Comparison of ENCODE assay signal across 8 cellular contexts in genomic region chrX:71095555-71095970, GRCh38. TPM values are rescaled to one million over a fixed set of nuclear protein-coding genes. Genes with fewer than 3 reads are reported as not detected.
DNase-seq lines count a peak whose midpoint lies in the region; TF ChIP-seq lines count a peak whose summit lies in the region.

FOXO4 (plus strand) TSS chrX:71095851; CDS start chrX:71096529, 678 bp downstream.

- H3K27ac ChIP-seq in HEK293 (ENCODE audit: extremely low read depth, low read depth, low read length) (peak within 1 kb of the TSS; percentile 34; the same call in 1 of the 2 replicates), suprapubic skin (peak within 1 kb of the TSS; percentile 65)

- H3K27me3 ChIP-seq in suprapubic skin: no peaks in the 10 kb centered on the region

- intact Hi-C loops in activated naive CD4-positive, alpha-beta T cell treated with anti-CD3 and anti-CD28 coated beads for 36 hours (cut with micrococcal nuclease): loop anchor here (1.0 kb wide), 2 partner anchors 27 to 271 kb away; partner anchors contain the start of genes SNX12 and TAF1

- peak; percentile 91 for DNase-seq in G401 (ENCODE audit: low spot score)
- peak; percentile 72 for DNase-seq in MV-4-11 (lab: John Stamatoyannopoulos, UW)
- DNase-seq in SK-MEL-5 (ENCODE audit: low read depth, low spot score): peak; percentile 87
- peak; percentile 91 for DNase-seq in activated naive CD4-positive, alpha-beta T cell treated with anti-CD3 and anti-CD28 coated beads for 36 hours
- DNase-seq in germinal center (ENCODE audit: low spot score): peak; percentile 89
- DNase-seq in occipital lobe (lab: John Stamatoyannopoulos, UW): peak; percentile 86
- DNase-seq in suprapubic skin (ENCODE audit: low spot score in 2 of 2): peak; percentile 91 to 92

- POLR2A ChIA-PET in HEK293 (lab: Yijun Ruan, JAX): interaction anchor here (0.9 kb wide), 1 partner anchor 22 kb away, joined by 9 read pairs; the partner anchor contains the start of gene MED12

- peak within 1 kb of the TSS; percentile 82 for H3K4me3 Mint-ChIP-seq in activated naive CD4-positive, alpha-beta T cell treated with anti-CD3 and anti-CD28 coated beads for 36 hours

- no peaks in the 10 kb centered on the region for H3K36me3 Mint-ChIP-seq in activated naive CD4-positive, alpha-beta T cell treated with anti-CD3 and anti-CD28 coated beads for 36 hours (ENCODE audit: low read depth)

- H3K4me1 ChIP-seq in HEK293 (ENCODE audit: control insufficient read depth, insufficient read depth, low read length): peaks cover 3% of the 10 kb centered on the region; the same call in 1 of the 2 replicates
- H3K4me1 ChIP-seq in suprapubic skin: peaks cover 20% of the 10 kb centered on the region

- 5% methylated on average over 28 of the region's 28 CpGs for WGBS in suprapubic skin

- CTCF ChIA-PET in HEK293 (lab: Yijun Ruan, JAX): interaction anchor here (0.6 to 0.7 kb wide), 2 partner anchors 23 to 821 kb away, joined by 3 read pairs; partner anchors contain the start of gene MED12
- CTCF ChIA-PET in activated naive CD4-positive, alpha-beta T cell treated with anti-CD3 and anti-CD28 coated beads for 36 hours (lab: Charles Lee): interaction anchor here (0.9 to 1.3 kb wide), 4 partner anchors 16 to 36 kb away, joined by 3 to 4 read pairs (median 4); partner anchors contain the start of genes IL2RG and MED12

- peaks cover 30% of the 10 kb centered on the region for H3K4me1 Mint-ChIP-seq in activated naive CD4-positive, alpha-beta T cell treated with anti-CD3 and anti-CD28 coated beads for 36 hours (ENCODE audit: low read depth)

- no peak for TF ChIP-seq POLR2A in suprapubic skin (IDR thresholded peaks at IDR 0.05)

- H3K27me3 Mint-ChIP-seq in activated naive CD4-positive, alpha-beta T cell treated with anti-CD3 and anti-CD28 coated beads for 36 hours (ENCODE audit: low read depth): no peaks in the 10 kb centered on the region

- no peak for TF ChIP-seq EP300 in suprapubic skin (IDR thresholded peaks at IDR 0.05)

- H3K27ac Mint-ChIP-seq in activated naive CD4-positive, alpha-beta T cell treated with anti-CD3 and anti-CD28 coated beads for 36 hours: peak within 1 kb of the TSS; percentile 72

- H3K9me3 Mint-ChIP-seq in activated naive CD4-positive, alpha-beta T cell treated with anti-CD3 and anti-CD28 coated beads for 36 hours: no peaks in the 10 kb centered on the region

- H3K4me3 ChIP-seq in HEK293 (ENCODE audit: low read depth, low read length) (peak within 1 kb of the TSS; percentile 44), suprapubic skin (peak within 1 kb of the TSS; percentile 60)

- in situ Hi-C loops in G401 (cut with HindIII; ENCODE audit: low sequenced_read_pairs): no loop called here
- in situ Hi-C loops in SK-MEL-5 (cut with HindIII; ENCODE audit: low pct_unique_long_range_greater_than_20kb, low sequenced_read_pairs): no loop called here

- no peak for TF ChIP-seq CTCF in HEK293 (tag by site-specific recombination; IDR thresholded peaks at IDR 0.05)
- no peak for TF ChIP-seq CTCF in suprapubic skin (IDR thresholded peaks at IDR 0.05)

- H3K36me3 ChIP-seq in HEK293 (ENCODE audit: control insufficient read depth in 2 of 2, insufficient read depth in 1 of 2, low read length in 2 of 2) (peaks cover 0 to under 1% of the 10 kb centered on the region in 2 experiments; a peak in 2 of 3 replicates), suprapubic skin (no peaks in the 10 kb centered on the region)

- H3K9me3 ChIP-seq in HEK293 (ENCODE audit: control insufficient read depth, insufficient read depth, low read depth, low read length) (no peaks in the 10 kb centered on the region), suprapubic skin (no peaks in the 10 kb centered on the region)

TF ChIP-seq in HEK293, 187 proteins besides CTCF, POLR2A, EP300 and RAD21:
- TF ChIP-seq, protein P1, sequence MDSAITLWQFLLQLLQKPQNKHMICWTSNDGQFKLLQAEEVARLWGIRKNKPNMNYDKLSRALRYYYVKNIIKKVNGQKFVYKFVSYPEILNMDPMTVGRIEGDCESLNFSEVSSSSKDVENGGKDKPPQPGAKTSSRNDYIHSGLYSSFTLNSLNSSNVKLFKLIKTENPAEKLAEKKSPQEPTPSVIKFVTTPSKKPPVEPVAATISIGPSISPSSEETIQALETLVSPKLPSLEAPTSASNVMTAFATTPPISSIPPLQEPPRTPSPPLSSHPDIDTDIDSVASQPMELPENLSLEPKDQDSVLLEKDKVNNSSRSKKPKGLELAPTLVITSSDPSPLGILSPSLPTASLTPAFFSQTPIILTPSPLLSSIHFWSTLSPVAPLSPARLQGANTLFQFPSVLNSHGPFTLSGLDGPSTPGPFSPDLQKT (IDR thresholded peaks at IDR 0.05; ENCODE audit: borderline replicate concordance, low read depth, low read length): no peak
- TF ChIP-seq INSM2 (tag by site-specific recombination; IDR thresholded peaks at IDR 0.05) (no peak), ZFHX2 (tag by site-specific recombination; conservative IDR thresholded peaks at IDR 0.05) (no peak), ZNF76 (tag by site-specific recombination; IDR thresholded peaks at IDR 0.05; ENCODE audit: borderline replicate concordance, low read depth) (peak; percentile 89), ZNF777 (tag by site-specific recombination; IDR thresholded peaks at IDR 0.05; ENCODE audit: borderline replicate concordance) (no peak), ZNF335 (tag by site-specific recombination; conservative IDR thresholded peaks at IDR 0.05) (peak; percentile 68), ZNF248 (tag by site-specific recombination; IDR thresholded peaks at IDR 0.05) (no peak), BCL11B (tag by site-specific recombination; IDR thresholded peaks at IDR 0.05; ENCODE audit: low read depth) (no peak), SP3 (tag by site-specific recombination; IDR thresholded peaks at IDR 0.05) (peak; percentile 15), ZBTB1 (tag by site-specific recombination; IDR thresholded peaks at IDR 0.05) (no peak), ZXDB (tag by site-specific recombination; IDR thresholded peaks at IDR 0.05) (0 out of 2 replicates have a peak, but pooled peaks have one; percentile 16), OVOL3 (tag by site-specific recombination; IDR thresholded peaks at IDR 0.05) (0 out of 2 replicates have a peak, but pooled peaks have one; percentile 13)
- TF ChIP-seq, protein P2, sequence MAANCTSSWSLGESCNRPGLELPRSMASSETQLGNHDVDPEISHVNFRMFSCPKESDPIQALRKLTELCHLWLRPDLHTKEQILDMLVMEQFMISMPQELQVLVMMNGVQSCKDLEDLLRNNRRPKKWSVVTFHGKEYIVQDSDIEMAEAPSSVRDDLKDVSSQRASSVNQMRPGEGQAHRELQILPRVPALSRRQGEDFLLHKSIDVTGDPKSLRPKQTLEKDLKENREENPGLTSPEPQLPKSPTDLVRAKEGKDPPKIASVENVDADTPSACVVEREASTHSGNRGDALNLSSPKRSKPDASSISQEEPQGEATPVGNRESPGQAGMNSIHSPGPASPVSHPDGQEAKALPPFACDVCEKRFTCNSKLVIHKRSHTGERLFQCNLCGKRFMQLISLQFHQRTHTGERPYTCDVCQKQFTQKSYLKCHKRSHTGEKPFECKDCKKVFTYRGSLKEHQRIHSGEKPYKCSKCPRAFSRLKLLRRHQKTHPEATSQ (tag by site-specific recombination; IDR thresholded peaks at IDR 0.05): no peak
- TF ChIP-seq, protein P3, sequence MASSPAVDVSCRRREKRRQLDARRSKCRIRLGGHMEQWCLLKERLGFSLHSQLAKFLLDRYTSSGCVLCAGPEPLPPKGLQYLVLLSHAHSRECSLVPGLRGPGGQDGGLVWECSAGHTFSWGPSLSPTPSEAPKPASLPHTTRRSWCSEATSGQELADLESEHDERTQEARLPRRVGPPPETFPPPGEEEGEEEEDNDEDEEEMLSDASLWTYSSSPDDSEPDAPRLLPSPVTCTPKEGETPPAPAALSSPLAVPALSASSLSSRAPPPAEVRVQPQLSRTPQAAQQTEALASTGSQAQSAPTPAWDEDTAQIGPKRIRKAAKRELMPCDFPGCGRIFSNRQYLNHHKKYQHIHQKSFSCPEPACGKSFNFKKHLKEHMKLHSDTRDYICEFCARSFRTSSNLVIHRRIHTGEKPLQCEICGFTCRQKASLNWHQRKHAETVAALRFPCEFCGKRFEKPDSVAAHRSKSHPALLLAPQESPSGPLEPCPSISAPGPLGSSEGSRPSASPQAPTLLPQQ (tag by site-specific recombination; IDR thresholded peaks at IDR 0.05): no peak
- TF ChIP-seq, protein P4, sequence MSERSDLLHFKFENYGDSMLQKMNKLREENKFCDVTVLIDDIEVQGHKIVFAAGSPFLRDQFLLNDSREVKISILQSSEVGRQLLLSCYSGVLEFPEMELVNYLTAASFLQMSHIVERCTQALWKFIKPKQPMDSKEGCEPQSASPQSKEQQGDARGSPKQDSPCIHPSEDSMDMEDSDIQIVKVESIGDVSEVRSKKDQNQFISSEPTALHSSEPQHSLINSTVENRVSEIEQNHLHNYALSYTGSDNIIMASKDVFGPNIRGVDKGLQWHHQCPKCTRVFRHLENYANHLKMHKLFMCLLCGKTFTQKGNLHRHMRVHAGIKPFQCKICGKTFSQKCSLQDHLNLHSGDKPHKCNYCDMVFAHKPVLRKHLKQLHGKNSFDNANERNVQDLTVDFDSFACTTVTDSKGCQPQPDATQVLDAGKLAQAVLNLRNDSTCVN (tag by site-specific recombination; optimal IDR thresholded peaks at IDR 0.05): no peak

RNA-seq across cellular contexts. Expression of gene FOXO4, which starts in this region (rescaled TPM):
- 3.4 and 3.7 TPM in 2 replicates for total RNA-seq in G401 (2014; rRNA removed; shearing (Covaris generic))
- total RNA-seq in SK-MEL-5 (2014; rRNA removed; shearing (Covaris generic)): 6.7 TPM in 2 replicates
- 10.0 and 11.4 TPM in 2 replicates for polyA plus RNA-seq in SK-MEL-5 (2015; cell fraction: cytosol; rRNA removed)
- 8.9 and 9.1 TPM in 2 replicates for polyA plus RNA-seq in SK-MEL-5 (2015; cell fraction: nucleus; rRNA removed)
- total RNA-seq in activated naive CD4-positive, alpha-beta T cell treated with anti-CD3 and anti-CD28 coated beads for 36 hours: 1 to 10 TPM; 7.9 to 8.9 TPM
- total RNA-seq in occipital lobe: 5.8 TPM
- 10 to 100 TPM; 21.0 to 36.8 (median 28.2) TPM for total RNA-seq in suprapubic skin

Comparison
In these comparisons a context has a peak if more than half of its experiments do, and no peak if none do; other contexts are left out.
1. Peak in every context shown above with its lines: DNase-seq, H3K4me3 ChIP-seq and H3K27ac ChIP-seq.